In genomic region chr5:172106511-172107356, GRCh38 we compare ENCODE assay signal across 8 cellular contexts.
DNase-seq lines count a peak whose midpoint lies in the region; ATAC-seq and TF ChIP-seq lines count a peak whose summit lies in the region.

No MANE protein-coding gene starts in this region.

- BruUV-seq in Panc1 (replicated peaks; lab: Mats Ljungman, UMichigan), result no TSS peak

- no peaks in the 10 kb centered on the region for H3K9me3 ChIP-seq in Panc1 (ENCODE audit: control insufficient read depth, insufficient read depth, low read depth, low read length)
- no peaks in the 10 kb centered on the region for H3K9me3 ChIP-seq in gastroesophageal sphincter

- no peak for TF ChIP-seq POLR2A in gastroesophageal sphincter (IDR thresholded peaks at IDR 0.05)

- H3K36me3 ChIP-seq in Panc1 (ENCODE audit: control insufficient read depth, insufficient read depth, low read length) (no peaks in the 10 kb centered on the region), gastroesophageal sphincter (peaks cover 0 to 29% of the 10 kb centered on the region in 2 donors)

- ATAC-seq in Panc1 (peak; percentile 55; the same call in 1 of the 2 replicates), gastroesophageal sphincter (no peak), omental fat pad (ENCODE audit: low FRiP score) (no peak), HG02852 (IDR thresholded peaks at IDR 0.05; ENCODE audit: unreplicated experiment) (no peak)

- intact Hi-C loops in Panc1 (cut with micrococcal nuclease; ENCODE audit: unreplicated experiment), result loop anchor here (2.0 kb wide), 1 partner anchor 176 kb away; the partner anchor contains the start of gene UBTD2

- peaks cover 16% of the 10 kb centered on the region for H3K4me1 ChIP-seq in Panc1 (ENCODE audit: control insufficient read depth, insufficient read depth, low read length)
- H3K4me1 ChIP-seq in gastroesophageal sphincter, result peaks cover 0 to 65% (median 45%) of the 10 kb centered on the region in 3 donors

- H3K4me3 ChIP-seq in Panc1 (ENCODE audit: low read depth in 2 of 2, low read length in 2 of 2) (peak overlapping the region in 1 of 2 experiments; percentile 24; a peak in 1 of 4 replicates), gastroesophageal sphincter (peak overlapping the region; percentile 4 to 40)

- POLR2A ChIA-PET in Panc1 (lab: Charles Lee), result interaction anchor here (0.7 kb wide), 1 partner anchor 82 kb away, joined by 3 read pairs; no protein-coding TSS in a partner anchor

- H3K27me3 ChIP-seq in Panc1 (ENCODE audit: control insufficient read depth, insufficient read depth, low read length) (no peaks in the 10 kb centered on the region), gastroesophageal sphincter (no peaks in the 10 kb centered on the region)

- no peak for TF ChIP-seq EP300 in gastroesophageal sphincter (IDR thresholded peaks at IDR 0.05)

- peak; percentile 86 for TF ChIP-seq CTCF in GM20000 (IDR thresholded peaks at IDR 0.05; ENCODE audit: extremely low read depth, missing control alignments)
- peak; percentile 99 for TF ChIP-seq CTCF in Panc1 (IDR thresholded peaks at IDR 0.05)
- TF ChIP-seq CTCF in gastroesophageal sphincter (IDR thresholded peaks at IDR 0.05), result peak; percentile 35 to 100 (median 80)
- peak in 2 of 3 donors; percentile 67 to 70 for TF ChIP-seq CTCF in omental fat pad (IDR thresholded peaks at IDR 0.05)

- DNase-seq in AG08396 (ENCODE audit: low spot score) (peak; percentile 62), GM20000 (ENCODE audit: low spot score) (peak; percentile 45), Panc1 (ENCODE audit: low read depth, low spot score) (peak; percentile 33), omental fat pad (ENCODE audit: low spot score) (peak; percentile 89), substantia nigra (lab: John Stamatoyannopoulos, UW) (peak in 40 of 49 donors; percentile 9 to 77 (median 44))
- peak; percentile 91 for DNase-seq in activated effector memory CD4-positive, alpha-beta T cell treated with anti-CD3 and anti-CD28 coated beads, Interleukin-2, amount 50 U/mL, for 16 hours

- H3K27ac ChIP-seq in Panc1 (ENCODE audit: low read length), result peak overlapping the region; percentile 20; the same call in 1 of the 2 replicates
- H3K27ac ChIP-seq in gastroesophageal sphincter, result peak overlapping the region in 3 of 4 donors; percentile 36 to 64 (median 48)
- H3K27ac ChIP-seq in substantia nigra (ENCODE audit: low read depth, low read length, poor library complexity, severe bottlenecking), result no peak overlapping the region

- CTCF ChIA-PET in Panc1 (lab: Charles Lee), result interaction anchor here (0.6 to 1.3 kb wide), 4 partner anchors 83 to 191 kb away, joined by 3 to 10 read pairs (median 8); no protein-coding TSS in a partner anchor

- WGBS in gastroesophageal sphincter (ENCODE audit: low coverage in 1 of 2), 2 donors, result 2 to 5% methylated on average over 4 to 9 of the region's 39 CpGs

- in situ Hi-C loops in Panc1 (cut with HindIII; ENCODE audit: low pct_unique_long_range_greater_than_20kb, low sequenced_read_pairs), result no loop called here

Comparison
In these comparisons a context has a peak if more than half of its experiments do, and no peak if none do; other contexts are left out.
1. DNase-seq: peak in every context shown above with its lines; median percentile 91 in activated effector memory CD4-positive, alpha-beta T cell treated with anti-CD3 and anti-CD28 coated beads, Interleukin-2, amount 50 U/mL, for 16 hours; 89 in omental fat pad; 62 in AG08396; 45 in GM20000; 44 in substantia nigra; 33 in Panc1.